Comparison of ENCODE assay signal across 8 cellular contexts in genomic region chr5:141878186-141878770, GRCh38. TPM values are rescaled to one million over a fixed set of nuclear protein-coding genes. Genes with fewer than 3 reads are reported as not detected.
DNase-seq lines count a peak whose midpoint lies in the region; ATAC-seq and TF ChIP-seq lines count a peak whose summit lies in the region.

Gene PCDH1 (minus strand): TSS chr5:141878410. CDS start chr5:141878262, 148 bp downstream.

- no peaks in the 10 kb centered on the region for H3K36me3 Mint-ChIP-seq in activated T-cell treated with anti-CD3 and anti-CD28 coated beads, Interleukin-2, amount 50 U/mL, for 4 hours (ENCODE audit: insufficient read depth)

- DNase-seq in BE2C (peak; percentile 56), HK-2 (ENCODE audit: unreplicated experiment) (peak; percentile 17), fibroblast of mammary gland (ENCODE audit: low read depth) (no peak), myocyte (ENCODE audit: low read depth) (peak; percentile 41), ureter (ENCODE audit: low spot score) (no peak), NCI-H774 (lab: John Stamatoyannopoulos, UW) (no peak)
- no peak for DNase-seq in activated T-cell treated with anti-CD3 and anti-CD28 coated beads, Interleukin-2, amount 50 U/mL, for 4 hours

- peaks cover 29% of the 10 kb centered on the region for H3K4me1 Mint-ChIP-seq in activated T-cell treated with anti-CD3 and anti-CD28 coated beads, Interleukin-2, amount 50 U/mL, for 4 hours (ENCODE audit: low read depth)

- peak; percentile 47 to 49 for ATAC-seq in activated T-cell treated with anti-CD3 and anti-CD28 coated beads, Interleukin-2, amount 50 U/mL, for 4 hours
- no peak for ATAC-seq in GM21717 (IDR thresholded peaks at IDR 0.05; ENCODE audit: unreplicated experiment)

- peak within 1 kb of the TSS; percentile 76 for H3K4me3 ChIP-seq in BE2C (ENCODE audit: low read depth, low read length)
- peak within 1 kb of the TSS; percentile 25 for H3K4me3 ChIP-seq in fibroblast of mammary gland (ENCODE audit: control insufficient read depth, low read depth, low read length)

- no peaks in the 10 kb centered on the region for H3K9me3 Mint-ChIP-seq in activated T-cell treated with anti-CD3 and anti-CD28 coated beads, Interleukin-2, amount 50 U/mL, for 4 hours

- peaks cover 14% of the 10 kb centered on the region for H3K27me3 ChIP-seq in BE2C

- no peak for TF ChIP-seq CTCF in BE2C (IDR thresholded peaks at IDR 0.05; ENCODE audit: low read depth, low read length)
- no peak for TF ChIP-seq CTCF in fibroblast of mammary gland (conservative IDR thresholded peaks at IDR 0.05; ENCODE audit: control insufficient read depth, insufficient read depth, low read depth, low read length)

- H3K9me3 ChIP-seq in BE2C: no peaks in the 10 kb centered on the region

- peak within 1 kb of the TSS; percentile 76 for H3K4me3 Mint-ChIP-seq in activated T-cell treated with anti-CD3 and anti-CD28 coated beads, Interleukin-2, amount 50 U/mL, for 4 hours

- H3K27me3 Mint-ChIP-seq in activated T-cell treated with anti-CD3 and anti-CD28 coated beads, Interleukin-2, amount 50 U/mL, for 4 hours (ENCODE audit: low read depth): peaks cover 77% of the 10 kb centered on the region

- H3K36me3 ChIP-seq in BE2C: no peaks in the 10 kb centered on the region

- H3K4me1 ChIP-seq in BE2C: peaks cover 27% of the 10 kb centered on the region

RNA-seq across cellular contexts. Expression of gene PCDH1, which starts in this region (rescaled TPM):
- polyA plus RNA-seq in BE2C (2012; ENCODE audit: insufficient read depth, insufficient read length, low read depth): 129 TPM
- under 1 TPM; 0.05 to 0.24 (median 0.14) TPM for total RNA-seq in activated T-cell treated with anti-CD3 and anti-CD28 coated beads, Interleukin-2, amount 50 U/mL, for 4 hours
- total RNA-seq in myocyte: 0.11 and 0.42 TPM in 2 replicates
- polyA plus RNA-seq in myocyte (2012): 0.54 TPM
- total RNA-seq in ureter: 127 TPM

Comparison
In these comparisons a context has a peak if more than half of its experiments do, and no peak if none do; other contexts are left out.
1. RNA of gene PCDH1 (total RNA-seq): 127 TPM in ureter (single experiment); 0.05 to 0.24 TPM in activated T-cell treated with anti-CD3 and anti-CD28 coated beads, Interleukin-2, amount 50 U/mL, for 4 hours and 0.11 to 0.42 TPM in myocyte; every median in the first group is over 10 times any median in the second.
2. Peak in ATAC-seq in activated T-cell treated with anti-CD3 and anti-CD28 coated beads, Interleukin-2, amount 50 U/mL, for 4 hours; RNA of the gene not detected or under 1 TPM.
3. Peak in DNase-seq in myocyte; RNA of the gene not detected or under 1 TPM.
4. DNase-seq: peak in BE2C (single experiment) and HK-2 (single experiment); none in activated T-cell treated with anti-CD3 and anti-CD28 coated beads, Interleukin-2, amount 50 U/mL, for 4 hours (single experiment), fibroblast of mammary gland (single experiment), ureter (single experiment) and NCI-H774 (single experiment).